15 cellular contexts compared by ENCODE assay signal in the genomic region with DNA sequence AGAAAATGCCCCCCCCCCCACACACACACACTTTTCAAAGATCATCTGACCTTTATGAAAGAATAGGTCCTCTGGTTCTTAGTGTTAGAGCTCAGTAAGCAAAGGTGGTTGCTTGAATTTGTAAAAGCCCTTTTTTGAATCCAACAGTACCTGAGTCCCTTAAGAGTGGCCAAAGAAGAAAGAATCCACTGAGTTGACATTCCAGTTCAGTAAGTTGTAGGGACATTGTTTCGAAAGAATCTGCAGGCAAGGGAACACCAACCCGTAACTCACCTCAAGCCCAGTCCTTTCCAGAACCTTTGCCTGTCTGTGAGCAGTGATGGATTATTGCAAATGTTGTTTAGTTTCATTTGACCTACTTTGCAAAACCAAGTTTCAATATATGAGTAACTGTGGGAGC.
DNase-seq lines count a peak whose midpoint lies in the region; ATAC-seq lines count a peak whose summit lies in the region.
"Had no signal": no experiment of that assay in that cellular context is flagged by ENCODE, and none has a peak within 500 bp of the region (broad histone marks: within the 10 kb centered on the region; RNA-seq: fewer than 3 reads in every experiment).

No MANE protein-coding gene starts in this region.

- peaks cover 17% of the 10 kb centered on the region for H3K4me1 Mint-ChIP-seq in T-helper 17 cell
- H3K4me1 Mint-ChIP-seq in stimulated activated effector memory CD8-positive, alpha-beta T cell treated with anti-CD3 and anti-CD28 coated beads, Interleukin-12 subunit alpha, Interleukin-12 subunit beta, amount 100 ng/mL, for 72 hours, result no peaks in the 10 kb centered on the region

- 70 to 79% methylated on average over 2 of the region's 2 CpGs for WGBS in esophagus, 2 donors

- peak overlapping the region; percentile 65 to 69 for H3K27ac ChIP-seq in esophagus (ENCODE audit: low read depth in 2 of 2, low read length in 1 of 2)
- H3K27ac ChIP-seq: BLaER1 had no signal

- no peaks in the 10 kb centered on the region for H3K9me3 Mint-ChIP-seq in stimulated activated effector memory CD8-positive, alpha-beta T cell treated with anti-CD3 and anti-CD28 coated beads, Interleukin-12 subunit alpha, Interleukin-12 subunit beta, amount 100 ng/mL, for 72 hours

- ATAC-seq in T-helper 17 cell (no peak), GM21381 (IDR thresholded peaks at IDR 0.05; ENCODE audit: unreplicated experiment) (no peak)
- peak; percentile 38 for ATAC-seq in stimulated activated effector memory CD8-positive, alpha-beta T cell treated with anti-CD3 and anti-CD28 coated beads, Interleukin-12 subunit alpha, Interleukin-12 subunit beta, amount 100 ng/mL, for 72 hours

- H3K36me3 ChIP-seq in esophagus (ENCODE audit: control insufficient read depth in 2 of 2, insufficient read depth in 2 of 2, low read length in 1 of 2), result no peaks in the 10 kb centered on the region
- H3K36me3 ChIP-seq: BLaER1 had no signal

- H3K27me3 ChIP-seq in esophagus (ENCODE audit: control insufficient read depth in 1 of 2, insufficient read depth in 2 of 2, low read length in 2 of 2), result no peaks in the 10 kb centered on the region
- H3K27me3 ChIP-seq: BLaER1 had no signal

- H3K27me3 Mint-ChIP-seq in T-helper 17 cell, result peaks cover 55% of the 10 kb centered on the region

- DNase-seq in ELF-1 (ENCODE audit: low read depth, low spot score) (peak; percentile 42), T-helper 17 cell (no peak), NOMO-1 treated with dmso at 0.1 percent for 144 hours (lab: John Stamatoyannopoulos, UW; ENCODE audit: unreplicated experiment) (no peak), RKO (ENCODE audit: low spot score) (no peak)
- DNase-seq in stimulated activated effector memory CD8-positive, alpha-beta T cell treated with anti-CD3 and anti-CD28 coated beads, Interleukin-12 subunit alpha, Interleukin-12 subunit beta, amount 100 ng/mL, for 72 hours (ENCODE audit: low spot score in 2 of 2), result no peak
- DNase-seq: 8988T, DMS153, DMS79, GF-D8, H9 had no signal

- peak overlapping the region in 1 of 2 donors; percentile 23 for H3K4me3 ChIP-seq in esophagus (ENCODE audit: low read depth in 1 of 2, low read length in 2 of 2)
- H3K4me3 ChIP-seq: BLaER1 had no signal

- no peaks in the 10 kb centered on the region for H3K9me3 ChIP-seq in T-helper 17 cell (ENCODE audit: control insufficient read depth, low read length, poor library complexity, severe bottlenecking)
- H3K9me3 ChIP-seq in esophagus (ENCODE audit: control insufficient read depth in 2 of 2, insufficient read depth in 1 of 2, low read depth in 1 of 2, low read length in 1 of 2), result no peaks in the 10 kb centered on the region
- H3K9me3 ChIP-seq: BLaER1 had no signal

- H3K4me1 ChIP-seq in esophagus (ENCODE audit: control insufficient read depth in 2 of 2, insufficient read depth in 2 of 2, low read length in 1 of 2), result peaks cover 0 to 4% of the 10 kb centered on the region in 2 donors

- H3K27ac Mint-ChIP-seq in T-helper 17 cell, result no peak overlapping the region
- H3K27ac Mint-ChIP-seq in stimulated activated effector memory CD8-positive, alpha-beta T cell treated with anti-CD3 and anti-CD28 coated beads, Interleukin-12 subunit alpha, Interleukin-12 subunit beta, amount 100 ng/mL, for 72 hours, result no peak overlapping the region
- H3K27ac Mint-ChIP-seq: CD14-positive monocyte had no signal

- peak overlapping the region; percentile 9 for H3K4me3 Mint-ChIP-seq in T-helper 17 cell
- no peak overlapping the region for H3K4me3 Mint-ChIP-seq in stimulated activated effector memory CD8-positive, alpha-beta T cell treated with anti-CD3 and anti-CD28 coated beads, Interleukin-12 subunit alpha, Interleukin-12 subunit beta, amount 100 ng/mL, for 72 hours
- H3K4me3 Mint-ChIP-seq: CD14-positive monocyte, H9 had no signal

- no peaks in the 10 kb centered on the region for H3K36me3 Mint-ChIP-seq in T-helper 17 cell (ENCODE audit: low read depth)
- H3K36me3 Mint-ChIP-seq in stimulated activated effector memory CD8-positive, alpha-beta T cell treated with anti-CD3 and anti-CD28 coated beads, Interleukin-12 subunit alpha, Interleukin-12 subunit beta, amount 100 ng/mL, for 72 hours, result no peaks in the 10 kb centered on the region
- H3K36me3 Mint-ChIP-seq: CD14-positive monocyte; CD4-positive, alpha-beta memory T cell had no signal
